Comparison of ENCODE assay signal across 23 cellular contexts in the genomic region with DNA sequence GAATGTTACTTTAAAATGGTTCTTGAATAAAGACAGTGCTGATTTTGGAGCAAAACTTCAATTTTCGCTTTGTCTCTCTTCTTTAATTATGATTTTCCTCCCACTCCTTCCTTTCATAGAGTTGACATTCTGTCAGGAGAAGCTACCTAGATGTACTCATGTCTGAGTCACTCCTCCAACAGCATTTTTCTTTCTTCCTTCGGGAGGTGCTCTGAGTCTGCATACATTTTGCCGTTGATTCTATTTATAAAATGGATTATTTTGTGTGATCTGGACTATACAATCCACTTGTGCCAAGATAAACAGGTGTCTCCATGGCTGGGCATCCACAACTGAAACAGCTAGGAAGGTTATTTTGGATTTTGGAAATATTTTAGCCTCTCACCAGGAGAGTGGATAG.
"Had no signal": no experiment of that assay in that cellular context is flagged by ENCODE, and none has a peak within 500 bp of the region (broad histone marks: within the 10 kb centered on the region; RNA-seq: fewer than 3 reads in every experiment).

No MANE protein-coding gene starts in this region.

- H3K9me3 ChIP-seq: breast epithelium, MG63, Peyer's patch, SJSA1 had no signal

- DNase-seq: activated B cell treated with CpG ODN at 0.5 μM for 24 hours; activated CD4-positive, alpha-beta T cell treated with anti-CD3 and anti-CD28 coated beads for 1 hour; activated CD4-positive, alpha-beta T cell treated with anti-CD3 and anti-CD28 coated beads, Interleukin-2, amount 10 ng/mL, durations not matched to agents 24 days and 14 days; activated CD4-positive, alpha-beta T cell treated with anti-CD3 and anti-CD28 coated beads, Interleukin-2, amount 50 U/mL, for 48 hours; activated CD8-positive, alpha-beta memory T cell treated with anti-CD3 and anti-CD28 coated beads, Interleukin-2, amount 10 ng/mL, durations not matched to agents 7 days and 5 days; activated effector memory CD4-positive, alpha-beta T cell treated with Interleukin-2 at 50 U/mL for 16 hours; activated naive CD4-positive, alpha-beta T cell; activated T-cell treated with anti-CD3 and anti-CD28 coated beads, Interleukin-2, amount 50 U/mL, for 24 hours; aorta; MG63; NCI-H1105; NCI-H1436; NCI-H1694 treated with DMSO at 0.1 percent for 48 hours; NCI-H2029 treated with DMSO at 0.1 percent for 48 hours; NCI-H748 treated with DMSO at 0.1 percent for 48 hours; NK-92 treated with Interleukin-12 subunit alpha and Interleukin-12 subunit beta, amount 100 ng/mL, for 24 hours; Peyer's patch; Right ventricle myocardium superior; T-helper 17 cell; T-helper 9 cell had no signal

- H3K27ac ChIP-seq: breast epithelium, Peyer's patch, RWPE1, SJSA1 had no signal

- ATAC-seq: activated CD8-positive, alpha-beta memory T cell treated with anti-CD3 and anti-CD28 coated beads, Interleukin-2, amount 10 ng/mL, durations not matched to agents 7 days and 5 days; T-helper 17 cell had no signal

- H3K4me3 ChIP-seq: breast epithelium, MG63, Peyer's patch, SJSA1 had no signal

- H3K36me3 ChIP-seq: breast epithelium, MG63, Peyer's patch, SJSA1 had no signal

- H3K27me3 ChIP-seq: breast epithelium, MG63, Peyer's patch, SJSA1 had no signal

- H3K4me1 ChIP-seq: breast epithelium, Peyer's patch, SJSA1 had no signal
